In the genomic region with DNA sequence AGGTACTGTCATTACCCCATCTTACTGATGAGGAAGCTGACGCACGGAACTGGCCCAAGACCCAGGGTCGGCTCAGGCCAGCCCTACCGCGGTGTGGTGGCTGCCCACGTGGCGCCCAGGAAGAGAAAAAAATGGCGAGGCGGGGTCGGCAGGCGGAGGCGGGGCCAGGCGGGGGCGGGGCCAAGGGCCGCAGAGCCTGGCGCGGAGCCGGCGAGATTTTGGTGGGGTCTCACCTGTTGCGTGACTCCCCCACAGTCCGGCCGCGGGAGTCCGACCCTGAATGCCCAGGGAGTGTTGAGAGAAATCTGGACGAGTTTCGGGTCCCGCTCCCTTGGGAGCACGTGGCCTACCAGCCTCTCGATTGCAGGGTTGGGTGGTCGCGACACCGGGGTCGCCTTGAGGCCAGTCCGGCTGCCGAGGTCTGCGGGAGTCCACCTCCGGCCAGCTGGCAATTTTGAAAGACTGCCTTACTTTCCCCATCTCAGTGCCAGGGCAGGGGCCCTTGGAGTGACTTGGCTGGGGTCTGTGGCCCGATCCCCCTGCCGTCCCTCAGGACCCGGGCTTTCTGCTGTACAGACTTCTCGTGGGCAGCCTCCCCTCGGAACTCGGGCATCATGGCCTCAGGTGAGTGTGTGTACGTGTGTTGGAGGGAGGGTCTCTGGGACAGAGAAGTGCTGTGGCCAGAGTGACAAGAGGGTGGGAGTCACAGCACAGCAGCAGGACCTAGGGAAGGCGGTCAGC, we compare ENCODE assay signal across 8 cellular contexts. TPM values are rescaled to one million over a fixed set of nuclear protein-coding genes. Genes with fewer than 3 reads are reported as not detected.
A peak's percentile ranks its signal among the peaks of the same experiment; 100 is the strongest.
DNase-seq lines count a peak whose midpoint lies in the region; ATAC-seq and TF ChIP-seq lines count a peak whose summit lies in the region.

A gene (plus strand): TSS at position 183 of the 741 bp plus-strand sequence. CDS start 1,339 bp downstream, outside the sequence.

- H3K14ac ChIP-seq in IMR-90 (replicated peaks; ENCODE audit: low read depth, low read length) (peak within 1 kb of the TSS; percentile 99), trophoblast cell (ENCODE audit: low read length) (peak within 1 kb of the TSS; percentile 90)

- TF ChIP-seq RAD21 in IMR-90 (IDR thresholded peaks at IDR 0.05; ENCODE audit: low read length), result 0 out of 2 replicates have a peak, but pooled peaks have one; percentile 2

- H4K5ac ChIP-seq in IMR-90 (ENCODE audit: low read depth, low read length), result peak within 1 kb of the TSS; percentile 97

- H3K9ac ChIP-seq in IMR-90 (ENCODE audit: low read depth, low read length) (peak within 1 kb of the TSS; percentile 99), trophoblast cell (ENCODE audit: low read length) (peak within 1 kb of the TSS; percentile 81)

- peaks cover 9% of the 10 kb centered on the region for H3K79me2 ChIP-seq in trophoblast cell (ENCODE audit: control insufficient read depth, insufficient read depth, low read length, poor library complexity)

- H4K8ac ChIP-seq in IMR-90 (ENCODE audit: low read depth in 2 of 2, low read length in 2 of 2) (peak within 1 kb of the TSS; percentile 85 to 99), trophoblast cell (ENCODE audit: low read depth, low read length) (peak within 1 kb of the TSS; percentile 91)

- ATAC-seq in GM21447 (IDR thresholded peaks at IDR 0.05; ENCODE audit: unreplicated experiment), result peak; percentile 49
- ATAC-seq in IMR-90 (ENCODE audit: low read depth), result peak; percentile 41
- ATAC-seq in SK-N-SH treated with all-trans-retinoic acid at 6 μM for 48 hours, result peak; percentile 63
- peak; percentile 48 to 80 for ATAC-seq in activated naive CD4-positive, alpha-beta T cell treated with anti-CD3 and anti-CD28 coated beads, Interleukin-2, amount 50 U/mL, for 72 hours
- peak; percentile 69 for ATAC-seq in Right ventricle myocardium inferior

- peak within 1 kb of the TSS; percentile 100 for H4K91ac ChIP-seq in IMR-90 (ENCODE audit: insufficient read depth, low read depth, low read length)
- H4K91ac ChIP-seq in trophoblast cell (ENCODE audit: low read depth, low read length), result peak within 1 kb of the TSS; percentile 80

- H3K4me2 ChIP-seq in IMR-90 (ENCODE audit: low read depth, low read length) (peak within 1 kb of the TSS; percentile 99), trophoblast cell (ENCODE audit: low read length) (peak within 1 kb of the TSS; percentile 82)

- H3K27me3 Mint-ChIP-seq in type B pancreatic cell, result no peaks in the 10 kb centered on the region

- no peaks in the 10 kb centered on the region; the same call in 1 of the 2 replicates for H3K36me3 ChIP-seq in IMR-90 (ENCODE audit: control insufficient read depth, insufficient read depth, low read length)
- H3K36me3 ChIP-seq in trophoblast cell (ENCODE audit: control insufficient read depth in 1 of 2, insufficient read depth in 2 of 2, low read length in 2 of 2), result no peaks in the 10 kb centered on the region

- H3K27ac ChIP-seq in IMR-90 (ENCODE audit: insufficient read depth, low read length) (peak within 1 kb of the TSS; percentile 99), trophoblast cell (ENCODE audit: low read depth, low read length) (peak within 1 kb of the TSS; percentile 60)

- peak within 1 kb of the TSS; percentile 89 for H2BK20ac ChIP-seq in IMR-90 (ENCODE audit: low read depth, low read length)

- intact Hi-C loops in IMR-90 (cut with micrococcal nuclease) (loop anchor here (2.0 to 10.0 kb wide), 2 partner anchors 71 to 335 kb away; a partner anchor contains a TSS), Right ventricle myocardium inferior (cut with DNase I) (loop anchor here (2.0 to 5.0 kb wide), 2 partner anchors 43 to 73 kb away; no protein-coding TSS in a partner anchor)

- peaks cover 44% of the 10 kb centered on the region for H3K9me1 ChIP-seq in IMR-90 (ENCODE audit: insufficient read depth, low read length)

- peak within 1 kb of the TSS; percentile 81 for H2BK15ac ChIP-seq in IMR-90 (ENCODE audit: low read depth, low read length)

- peak within 1 kb of the TSS; percentile 97 for H2BK5ac ChIP-seq in IMR-90 (ENCODE audit: low read depth, low read length, poor library complexity, severe bottlenecking)
- peak within 1 kb of the TSS; percentile 47 for H2BK5ac ChIP-seq in trophoblast cell (ENCODE audit: low read depth, low read length, poor library complexity)

- H3K18ac ChIP-seq in IMR-90 (ENCODE audit: low read depth, low read length), result peak within 1 kb of the TSS; percentile 97
- H3K18ac ChIP-seq in trophoblast cell (ENCODE audit: low read length), result peak within 1 kb of the TSS; percentile 98

- CTCF ChIA-PET in IMR-90 (lab: Yijun Ruan, JAX), result interaction anchor here (0.6 to 2.0 kb wide), 5 partner anchors 10 to 126 kb away, joined by 3 to 6 read pairs (median 4); a partner anchor contains a TSS

- peak; percentile 56 for TF ChIP-seq POLR2A in IMR-90 (IDR thresholded peaks at IDR 0.05; ENCODE audit: low read depth, low read length)

- TF ChIP-seq CTCF in IMR-90 (conservative IDR thresholded peaks at IDR 0.05; ENCODE audit: low read depth, low read length), result no peak
- no peak for TF ChIP-seq CTCF in type B pancreatic cell (conservative IDR thresholded peaks at IDR 0.05)

- H3K4me3 ChIP-seq in IMR-90 (ENCODE audit: insufficient read depth, low read depth, low read length), result peak within 1 kb of the TSS; percentile 96
- H3K4me3 ChIP-seq in trophoblast cell (ENCODE audit: low read depth, low read length), result peak within 1 kb of the TSS; percentile 77

- H3K9me3 Mint-ChIP-seq in activated naive CD4-positive, alpha-beta T cell treated with anti-CD3 and anti-CD28 coated beads, Interleukin-2, amount 50 U/mL, for 72 hours, result no peaks in the 10 kb centered on the region
- H3K9me3 Mint-ChIP-seq in type B pancreatic cell, result no peaks in the 10 kb centered on the region

- H3K27me3 ChIP-seq in IMR-90 (ENCODE audit: control insufficient read depth, insufficient read depth, low read length) (no peaks in the 10 kb centered on the region), trophoblast cell (ENCODE audit: insufficient read depth, low read length) (no peaks in the 10 kb centered on the region)

- in situ Hi-C loops in IMR-90 (cut with MboI; ENCODE audit: low sequenced_read_pairs), result loop anchor here (5.0 kb wide), 1 partner anchor 73 kb away; a partner anchor contains a TSS

- H2AK9ac ChIP-seq in IMR-90 (replicated peaks; ENCODE audit: low read depth, low read length, poor library complexity), result peak within 1 kb of the TSS; percentile 100

- peak within 1 kb of the TSS; percentile 96 for H4K12ac ChIP-seq in trophoblast cell (ENCODE audit: low read depth, low read length)

- peak; percentile 42 for DNase-seq in DMS 273 treated with DMSO at 0.1 percent for 48 hours (lab: John Stamatoyannopoulos, UW)
- peak; percentile 89 for DNase-seq in IMR-90
- peak; percentile 78 to 87 for DNase-seq in activated naive CD4-positive, alpha-beta T cell treated with anti-CD3 and anti-CD28 coated beads, Interleukin-2, amount 50 U/mL, for 72 hours (ENCODE audit: low spot score in 2 of 2)
- peak; percentile 92 for DNase-seq in Right ventricle myocardium inferior (ENCODE audit: missing footprints)
- peak; percentile 83 to 87 for DNase-seq in trophoblast cell
- no peak for DNase-seq in type B pancreatic cell (ENCODE audit: extremely low spot score, unreplicated experiment)

- 0% methylated on average over 7 of the region's 45 CpGs; no CpG with 5 or more reads in 1 of the 2 experiments for WGBS in IMR-90 (ENCODE audit: extremely low coverage in 2 of 2, insufficient read length in 1 of 2), 2 experiments
- WGBS in trophoblast cell (ENCODE audit: extremely low coverage, insufficient coverage, insufficient read length), result no CpG with 5 or more reads among the region's 45 CpGs

- H2AK5ac ChIP-seq in IMR-90 (ENCODE audit: low read depth, low read length) (peak within 1 kb of the TSS; percentile 100), trophoblast cell (ENCODE audit: low read length) (peak within 1 kb of the TSS; percentile 90)

- H3K79me1 ChIP-seq in IMR-90 (ENCODE audit: low read depth in 1 of 2, low read length in 2 of 2) (peaks cover 16 to 78% of the 10 kb centered on the region in 2 experiments; a peak in 3 of 4 replicates), trophoblast cell (ENCODE audit: low read length) (peaks cover 18% of the 10 kb centered on the region)

- H3K4me1 Mint-ChIP-seq in type B pancreatic cell (ENCODE audit: unreplicated experiment), result peaks cover 48% of the 10 kb centered on the region

- peak within 1 kb of the TSS; percentile 84 for H2AFZ ChIP-seq in IMR-90 (replicated peaks; ENCODE audit: low read length, poor library complexity)
- peak within 1 kb of the TSS; percentile 87 for H2AFZ ChIP-seq in trophoblast cell (ENCODE audit: insufficient read depth, low read length, poor library complexity)

- peak within 1 kb of the TSS; percentile 90 for H2BK12ac ChIP-seq in trophoblast cell (ENCODE audit: low read length)

- H3K4ac ChIP-seq in IMR-90 (ENCODE audit: low read depth, low read length) (peak within 1 kb of the TSS; percentile 99), trophoblast cell (ENCODE audit: low read depth, low read length) (peak within 1 kb of the TSS; percentile 73)

- peaks cover 39% of the 10 kb centered on the region for H4K20me1 ChIP-seq in IMR-90 (ENCODE audit: insufficient read depth, low read length)

- BruUV-seq in IMR-90 (replicated peaks; lab: Mats Ljungman, UMichigan), result TSS peak; percentile 22

- H3K27ac Mint-ChIP-seq in activated naive CD4-positive, alpha-beta T cell treated with anti-CD3 and anti-CD28 coated beads, Interleukin-2, amount 50 U/mL, for 72 hours, result peak within 1 kb of the TSS; percentile 96 to 97
- peak within 1 kb of the TSS; percentile 95 for H3K27ac Mint-ChIP-seq in type B pancreatic cell

- peak within 1 kb of the TSS; percentile 98 for H3K4me3 Mint-ChIP-seq in type B pancreatic cell

- dilution Hi-C loops in IMR-90 (cut with HindIII; ENCODE audit: low sequenced_read_pairs, unreplicated experiment), result no loop called here

- H3K23ac ChIP-seq in IMR-90 (ENCODE audit: low read depth, low read length), result peak within 1 kb of the TSS; percentile 99
- no peak within 1 kb of the TSS for H3K23ac ChIP-seq in trophoblast cell (ENCODE audit: low read length)

- peaks cover 11 to 13% of the 10 kb centered on the region in 2 donors for H3K36me3 Mint-ChIP-seq in activated naive CD4-positive, alpha-beta T cell treated with anti-CD3 and anti-CD28 coated beads, Interleukin-2, amount 50 U/mL, for 72 hours
- H3K36me3 Mint-ChIP-seq in type B pancreatic cell, result no peaks in the 10 kb centered on the region

- H2BK120ac ChIP-seq in IMR-90 (ENCODE audit: low read depth, low read length) (peak within 1 kb of the TSS; percentile 95), trophoblast cell (ENCODE audit: insufficient read depth, low read length, poor library complexity) (peak within 1 kb of the TSS; percentile 78)

- H3K4me1 ChIP-seq in IMR-90 (ENCODE audit: control insufficient read depth, insufficient read depth, low read length) (peaks cover 47% of the 10 kb centered on the region), trophoblast cell (ENCODE audit: control insufficient read depth in 1 of 2, insufficient read depth in 2 of 2, low read length in 2 of 2) (peaks cover 9 to 13% of the 10 kb centered on the region in 2 experiments)

- H3K9me3 ChIP-seq in IMR-90 (ENCODE audit: control insufficient read depth, insufficient read depth, low read length) (no peaks in the 10 kb centered on the region), trophoblast cell (ENCODE audit: insufficient read depth, low read depth, low read length) (no peaks in the 10 kb centered on the region)

- H3K56ac ChIP-seq in IMR-90 (ENCODE audit: extremely low read depth, insufficient read depth, low read length), result peak within 1 kb of the TSS; percentile 91

- POLR2A ChIA-PET in IMR-90 (lab: Charles Lee; ENCODE audit: unreplicated experiment), result interaction anchor here (1.5 kb wide), 1 partner anchor 71 kb away, joined by 5 read pairs; a partner anchor contains a TSS

RNA-seq across cellular contexts. Expression of the gene that starts here (rescaled TPM):
- 50.3 and 61.5 TPM in 2 replicates for total RNA-seq in IMR-90 (2012; rRNA removed)
- polyA plus RNA-seq in IMR-90 (2012; rRNA removed), result 103 and 116 TPM in 2 replicates
- 64.5 and 81.2 TPM in 2 replicates for polyA plus RNA-seq in IMR-90 (2012; cell fraction: cytosol; rRNA removed)
- 569 and 1,268 TPM in 2 replicates for polyA plus RNA-seq in IMR-90 (2012; cell fraction: nucleus; rRNA removed; ENCODE audit: low replicate concordance)
- total RNA-seq in activated naive CD4-positive, alpha-beta T cell treated with anti-CD3 and anti-CD28 coated beads, Interleukin-2, amount 50 U/mL, for 72 hours, result 100 to 1,000 TPM in 1 of 2 donors, 10 to 100 TPM in 1; 91.5 to 113 TPM
- 11.9 TPM for total RNA-seq in Right ventricle myocardium inferior
- 31.5 and 36.1 TPM in 2 replicates for polyA plus RNA-seq in trophoblast cell (2013)
- 71.1 and 105 TPM in 2 replicates for total RNA-seq in type B pancreatic cell (ENCODE audit: low replicate concordance)
